Comparison of ENCODE assay signal across 7 cellular contexts in genomic region chr3:16883726-16884083, GRCh38. TPM values are rescaled to one million over a fixed set of nuclear protein-coding genes. Genes with fewer than 3 reads are reported as not detected.
DNase-seq lines count a peak whose midpoint lies in the region; ATAC-seq and TF ChIP-seq lines count a peak whose summit lies in the region.

No MANE protein-coding gene starts in this region.

- ATAC-seq in HCT116 = no peak
- no peak for ATAC-seq in activated naive CD4-positive, alpha-beta T cell treated with anti-CD3 and anti-CD28 coated beads, Interleukin-2, amount 50 U/mL, for 72 hours
- no peak for ATAC-seq in stimulated activated naive B cell treated with anti-CD40 and anti-IgM and Interleukin-4, amounts not matched to agents 10 μg/mL and 1 μg/mL and 100 μg/mL, for 72 hours (replicated peaks)

- H4K20me1 ChIP-seq in HCT116 (ENCODE audit: insufficient read depth) = no peaks in the 10 kb centered on the region

- RAD21 ChIA-PET in HCT116 (lab: Charles Lee; ENCODE audit: low non-redundant PET in 1 of 2, low total read pairs in 2 of 2, uncharacterized antibody in 2 of 2, unreplicated experiment in 2 of 2) = interaction anchor here in 1 of 2 experiments (0.6 kb wide), 1 partner anchor 27 kb away, joined by 4 read pairs; no protein-coding TSS in a partner anchor

- H3K27ac Mint-ChIP-seq in activated naive CD4-positive, alpha-beta T cell treated with anti-CD3 and anti-CD28 coated beads, Interleukin-2, amount 50 U/mL, for 72 hours = peak overlapping the region; percentile 11 to 88
- H3K27ac Mint-ChIP-seq in stimulated activated naive B cell treated with anti-CD40 and anti-IgM and Interleukin-4, amounts not matched to agents 10 μg/mL and 1 μg/mL and 100 μg/mL, for 72 hours = peak overlapping the region; percentile 92

- H2AFZ ChIP-seq in HCT116 (ENCODE audit: low read depth, low read length, poor library complexity, severe bottlenecking) = no peak overlapping the region

- H3K27me3 ChIP-seq in HCT116 (ENCODE audit: insufficient read depth, low read length) = no peaks in the 10 kb centered on the region
- peaks cover 63% of the 10 kb centered on the region for H3K27me3 ChIP-seq in iPS-15b (ENCODE audit: control insufficient read depth, insufficient read depth, low read length)

- H3K36me3 ChIP-seq in HCT116 (ENCODE audit: control insufficient read depth in 1 of 2, insufficient read depth in 2 of 2, low read length in 2 of 2) (no peaks in the 10 kb centered on the region), iPS-15b (ENCODE audit: control insufficient read depth, insufficient read depth, low read length) (no peaks in the 10 kb centered on the region)

- H3K9me3 ChIP-seq in HCT116 (ENCODE audit: control insufficient read depth in 1 of 2, insufficient read depth in 1 of 2, low read depth in 1 of 2, low read length in 2 of 2) (no peaks in the 10 kb centered on the region), iPS-15b (ENCODE audit: control insufficient read depth, insufficient read depth, low read length) (no peaks in the 10 kb centered on the region)

- intact Hi-C loops in HCT116 (cut with micrococcal nuclease) = loop anchor here (10.0 kb wide), 1 partner anchor 151 kb away; no protein-coding TSS in a partner anchor

- H3K9me2 ChIP-seq in HCT116 (ENCODE audit: insufficient read depth) = no peaks in the 10 kb centered on the region

- H3K4me3 ChIP-seq in HCT116 (replicated peaks in 1 of 2; ENCODE audit: low read depth in 1 of 2, low read length in 2 of 2) (peak overlapping the region in 1 of 2 experiments; percentile 71; a peak in 2 of 4 replicates), iPS-15b (ENCODE audit: low read depth, low read length) (peak overlapping the region; percentile 62)

- POLR2A ChIA-PET in HCT116 (lab: Charles Lee) = interaction anchor here (0.6 to 0.8 kb wide), 2 partner anchors 20 to 142 kb away, joined by 3 to 4 read pairs; no protein-coding TSS in a partner anchor

- H3K9ac ChIP-seq in HCT116 (ENCODE audit: low read length) = peak overlapping the region; percentile 58; the same call in 1 of the 2 replicates
- no peak overlapping the region for H3K9ac ChIP-seq in iPS-15b (ENCODE audit: low read depth, low read length)

- H3K4me1 ChIP-seq in HCT116 (ENCODE audit: control insufficient read depth in 1 of 2, insufficient read depth in 2 of 2, low read length in 2 of 2) (peaks cover 0 to 11% of the 10 kb centered on the region in 2 experiments; a peak in 2 of 4 replicates), iPS-15b (ENCODE audit: control insufficient read depth, insufficient read depth, low read length) (peaks cover 2% of the 10 kb centered on the region)

- no peak for TF ChIP-seq RAD21 in HCT116 (IDR thresholded peaks at IDR 0.05; ENCODE audit: low read depth)

- TF ChIP-seq POLR2A in HCT116 (IDR thresholded peaks at IDR 0.05; ENCODE audit: borderline replicate concordance, extremely low read depth, insufficient read depth, insufficient read length) = no peak

- H3K36me3 Mint-ChIP-seq in activated naive CD4-positive, alpha-beta T cell treated with anti-CD3 and anti-CD28 coated beads, Interleukin-2, amount 50 U/mL, for 72 hours = peaks cover 9 to 21% of the 10 kb centered on the region in 2 donors
- H3K36me3 Mint-ChIP-seq in stimulated activated naive B cell treated with anti-CD40 and anti-IgM and Interleukin-4, amounts not matched to agents 10 μg/mL and 1 μg/mL and 100 μg/mL, for 72 hours = peaks cover 0 to 6% of the 10 kb centered on the region in 2 donors

- H3K79me2 ChIP-seq in HCT116 (ENCODE audit: insufficient read depth, low read length) = no peaks in the 10 kb centered on the region

- no TSS peak for BruUV-seq in HCT116 (replicated peaks; lab: Mats Ljungman, UMichigan)

- no peaks in the 10 kb centered on the region for H3K9me3 Mint-ChIP-seq in activated naive CD4-positive, alpha-beta T cell treated with anti-CD3 and anti-CD28 coated beads, Interleukin-2, amount 50 U/mL, for 72 hours
- H3K9me3 Mint-ChIP-seq in stimulated activated naive B cell treated with anti-CD40 and anti-IgM and Interleukin-4, amounts not matched to agents 10 μg/mL and 1 μg/mL and 100 μg/mL, for 72 hours = no peaks in the 10 kb centered on the region

- peak overlapping the region; percentile 97 for H3K4me2 ChIP-seq in HCT116 (ENCODE audit: low read length)

- peaks cover 11 to 44% of the 10 kb centered on the region in 2 donors for H3K4me1 Mint-ChIP-seq in stimulated activated naive B cell treated with anti-CD40 and anti-IgM and Interleukin-4, amounts not matched to agents 10 μg/mL and 1 μg/mL and 100 μg/mL, for 72 hours

- CTCF ChIA-PET in HCT116 (lab: Charles Lee) = interaction anchor here (0.9 to 1.6 kb wide), 5 partner anchors 9 to 282 kb away, joined by 3 to 8 read pairs (median 4); no protein-coding TSS in a partner anchor

- no peak overlapping the region for H3K27ac ChIP-seq in HCT116 (ENCODE audit: low read depth, low read length)

- DNase-seq in HCT116 (ENCODE audit: low read depth, low spot score) = no peak
- no peak for DNase-seq in activated naive CD4-positive, alpha-beta T cell treated with anti-CD3 and anti-CD28 coated beads, Interleukin-2, amount 50 U/mL, for 72 hours (ENCODE audit: low spot score in 2 of 2)
- DNase-seq in stimulated activated naive B cell treated with anti-CD40 and anti-IgM and Interleukin-4, amounts not matched to agents 10 μg/mL and 1 μg/mL and 100 μg/mL, for 72 hours = no peak
- DNase-seq in anterior cingulate cortex (lab: John Stamatoyannopoulos, UW) = no peak
- DNase-seq in islet precursor cell = no peak
- DNase-seq in HCEC 1CT = no peak

- no peak for TF ChIP-seq CTCF in HCT116 (IDR thresholded peaks at IDR 0.05 in 2 of 3, conservative IDR thresholded peaks at IDR 0.05 in 1 of 3; ENCODE audit: borderline replicate concordance in 1 of 3, insufficient read depth in 1 of 3, low read depth in 2 of 3, low read length in 2 of 3)

- peak overlapping the region; percentile 82 to 97 for H3K4me3 Mint-ChIP-seq in stimulated activated naive B cell treated with anti-CD40 and anti-IgM and Interleukin-4, amounts not matched to agents 10 μg/mL and 1 μg/mL and 100 μg/mL, for 72 hours

- no peaks in the 10 kb centered on the region for H3K27me3 Mint-ChIP-seq in stimulated activated naive B cell treated with anti-CD40 and anti-IgM and Interleukin-4, amounts not matched to agents 10 μg/mL and 1 μg/mL and 100 μg/mL, for 72 hours

TF ChIP-seq in HCT116, 20 proteins besides CTCF, POLR2A, EP300 and RAD21:
- TF ChIP-seq ZNF274 (IDR thresholded peaks at IDR 0.05; ENCODE audit: low read depth, low read length) (no peak), EZH2 (IDR thresholded peaks at IDR 0.05) (no peak), POLR2AphosphoS5 (IDR thresholded peaks at IDR 0.05; ENCODE audit: low read depth, low read length) (no peak), ZFX (IDR thresholded peaks at IDR 0.05) (no peak), SRF (IDR thresholded peaks at IDR 0.05; ENCODE audit: low read depth) (no peak)
TF ChIP-seq in HCT116: peak in this region for 0.

RNA-seq across cellular contexts. Expression of gene PLCL2, which starts 1.1 kb away (rescaled TPM):
- 2.2 TPM for total RNA-seq in HCT116 (2021; ENCODE audit: unreplicated experiment)
- polyA plus RNA-seq in HCT116 (2012) = 1.0 and 1.1 TPM in 2 replicates
- total RNA-seq in activated naive CD4-positive, alpha-beta T cell treated with anti-CD3 and anti-CD28 coated beads, Interleukin-2, amount 50 U/mL, for 72 hours = 10 to 100 TPM; 17.8 to 20.5 TPM
